In the genomic region with DNA sequence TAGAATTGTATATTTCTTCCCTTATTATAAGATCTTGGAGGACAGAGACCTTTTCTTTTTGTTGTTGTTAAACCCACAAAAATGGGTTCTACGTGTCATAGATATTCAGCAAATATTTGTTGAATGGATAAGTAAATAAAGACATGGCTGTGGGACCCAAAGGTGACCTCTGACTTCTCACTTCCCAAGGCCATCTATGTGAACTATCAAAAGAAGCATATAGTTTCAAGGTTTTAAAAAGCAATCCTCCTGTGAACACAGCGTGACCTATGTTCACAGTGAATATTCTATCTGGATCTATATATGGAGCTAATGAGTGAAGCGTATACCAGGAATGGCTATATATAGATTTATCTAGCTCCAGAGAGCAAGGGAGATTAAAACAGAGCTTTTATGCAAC, we compare ENCODE assay signal across 2 cellular contexts.
A peak's percentile ranks its signal among the peaks of the same experiment; 100 is the strongest.
TF ChIP-seq lines count a peak whose summit lies in the region.

No MANE protein-coding gene starts in this region.

TF ChIP-seq in GM23338, 12 proteins besides CTCF, POLR2A, EP300 and RAD21 (continued from another document):
- TF ChIP-seq, protein P1, sequence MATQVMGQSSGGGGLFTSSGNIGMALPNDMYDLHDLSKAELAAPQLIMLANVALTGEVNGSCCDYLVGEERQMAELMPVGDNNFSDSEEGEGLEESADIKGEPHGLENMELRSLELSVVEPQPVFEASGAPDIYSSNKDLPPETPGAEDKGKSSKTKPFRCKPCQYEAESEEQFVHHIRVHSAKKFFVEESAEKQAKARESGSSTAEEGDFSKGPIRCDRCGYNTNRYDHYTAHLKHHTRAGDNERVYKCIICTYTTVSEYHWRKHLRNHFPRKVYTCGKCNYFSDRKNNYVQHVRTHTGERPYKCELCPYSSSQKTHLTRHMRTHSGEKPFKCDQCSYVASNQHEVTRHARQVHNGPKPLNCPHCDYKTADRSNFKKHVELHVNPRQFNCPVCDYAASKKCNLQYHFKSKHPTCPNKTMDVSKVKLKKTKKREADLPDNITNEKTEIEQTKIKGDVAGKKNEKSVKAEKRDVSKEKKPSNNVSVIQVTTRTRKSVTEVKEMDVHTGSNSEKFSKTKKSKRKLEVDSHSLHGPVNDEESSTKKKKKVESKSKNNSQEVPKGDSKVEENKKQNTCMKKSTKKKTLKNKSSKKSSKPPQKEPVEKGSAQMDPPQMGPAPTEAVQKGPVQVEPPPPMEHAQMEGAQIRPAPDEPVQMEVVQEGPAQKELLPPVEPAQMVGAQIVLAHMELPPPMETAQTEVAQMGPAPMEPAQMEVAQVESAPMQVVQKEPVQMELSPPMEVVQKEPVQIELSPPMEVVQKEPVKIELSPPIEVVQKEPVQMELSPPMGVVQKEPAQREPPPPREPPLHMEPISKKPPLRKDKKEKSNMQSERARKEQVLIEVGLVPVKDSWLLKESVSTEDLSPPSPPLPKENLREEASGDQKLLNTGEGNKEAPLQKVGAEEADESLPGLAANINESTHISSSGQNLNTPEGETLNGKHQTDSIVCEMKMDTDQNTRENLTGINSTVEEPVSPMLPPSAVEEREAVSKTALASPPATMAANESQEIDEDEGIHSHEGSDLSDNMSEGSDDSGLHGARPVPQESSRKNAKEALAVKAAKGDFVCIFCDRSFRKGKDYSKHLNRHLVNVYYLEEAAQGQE (IDR thresholded peaks at IDR 0.05; ENCODE audit: unreplicated experiment): no peak
- TF ChIP-seq EZH2phosphoT487 (IDR thresholded peaks at IDR 0.05; ENCODE audit: unreplicated experiment): no peak

TF ChIP-seq in HepG2, 621 proteins besides CTCF, POLR2A, EP300 and RAD21 (continued from another document and continues in another):
- TF ChIP-seq, protein P2, sequence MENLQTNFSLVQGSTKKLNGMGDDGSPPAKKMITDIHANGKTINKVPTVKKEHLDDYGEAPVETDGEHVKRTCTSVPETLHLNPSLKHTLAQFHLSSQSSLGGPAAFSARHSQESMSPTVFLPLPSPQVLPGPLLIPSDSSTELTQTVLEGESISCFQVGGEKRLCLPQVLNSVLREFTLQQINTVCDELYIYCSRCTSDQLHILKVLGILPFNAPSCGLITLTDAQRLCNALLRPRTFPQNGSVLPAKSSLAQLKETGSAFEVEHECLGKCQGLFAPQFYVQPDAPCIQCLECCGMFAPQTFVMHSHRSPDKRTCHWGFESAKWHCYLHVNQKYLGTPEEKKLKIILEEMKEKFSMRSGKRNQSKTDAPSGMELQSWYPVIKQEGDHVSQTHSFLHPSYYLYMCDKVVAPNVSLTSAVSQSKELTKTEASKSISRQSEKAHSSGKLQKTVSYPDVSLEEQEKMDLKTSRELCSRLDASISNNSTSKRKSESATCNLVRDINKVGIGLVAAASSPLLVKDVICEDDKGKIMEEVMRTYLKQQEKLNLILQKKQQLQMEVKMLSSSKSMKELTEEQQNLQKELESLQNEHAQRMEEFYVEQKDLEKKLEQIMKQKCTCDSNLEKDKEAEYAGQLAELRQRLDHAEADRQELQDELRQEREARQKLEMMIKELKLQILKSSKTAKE (CRISPR knock-in tag; IDR thresholded peaks at IDR 0.05; ENCODE audit: borderline replicate concordance): no peak
- TF ChIP-seq, protein P3, sequence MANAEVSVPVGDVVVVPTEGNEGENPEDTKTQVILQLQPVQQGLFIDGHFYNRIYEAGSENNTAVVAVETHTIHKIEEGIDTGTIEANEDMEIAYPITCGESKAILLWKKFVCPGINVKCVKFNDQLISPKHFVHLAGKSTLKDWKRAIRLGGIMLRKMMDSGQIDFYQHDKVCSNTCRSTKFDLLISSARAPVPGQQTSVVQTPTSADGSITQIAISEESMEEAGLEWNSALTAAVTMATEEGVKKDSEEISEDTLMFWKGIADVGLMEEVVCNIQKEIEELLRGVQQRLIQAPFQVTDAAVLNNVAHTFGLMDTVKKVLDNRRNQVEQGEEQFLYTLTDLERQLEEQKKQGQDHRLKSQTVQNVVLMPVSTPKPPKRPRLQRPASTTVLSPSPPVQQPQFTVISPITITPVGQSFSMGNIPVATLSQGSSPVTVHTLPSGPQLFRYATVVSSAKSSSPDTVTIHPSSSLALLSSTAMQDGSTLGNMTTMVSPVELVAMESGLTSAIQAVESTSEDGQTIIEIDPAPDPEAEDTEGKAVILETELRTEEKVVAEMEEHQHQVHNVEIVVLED (CRISPR knock-in tag; IDR thresholded peaks at IDR 0.05; ENCODE audit: borderline replicate concordance): no peak
- no peak for TF ChIP-seq NRL (CRISPR knock-in tag; IDR thresholded peaks at IDR 0.05; ENCODE audit: borderline replicate concordance)
- TF ChIP-seq, protein P4, sequence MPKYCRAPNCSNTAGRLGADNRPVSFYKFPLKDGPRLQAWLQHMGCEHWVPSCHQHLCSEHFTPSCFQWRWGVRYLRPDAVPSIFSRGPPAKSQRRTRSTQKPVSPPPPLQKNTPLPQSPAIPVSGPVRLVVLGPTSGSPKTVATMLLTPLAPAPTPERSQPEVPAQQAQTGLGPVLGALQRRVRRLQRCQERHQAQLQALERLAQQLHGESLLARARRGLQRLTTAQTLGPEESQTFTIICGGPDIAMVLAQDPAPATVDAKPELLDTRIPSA (CRISPR knock-in tag; IDR thresholded peaks at IDR 0.05; ENCODE audit: borderline replicate concordance): no peak
- no peak for TF ChIP-seq NFYC (CRISPR knock-in tag; IDR thresholded peaks at IDR 0.05)
- TF ChIP-seq, protein P5, sequence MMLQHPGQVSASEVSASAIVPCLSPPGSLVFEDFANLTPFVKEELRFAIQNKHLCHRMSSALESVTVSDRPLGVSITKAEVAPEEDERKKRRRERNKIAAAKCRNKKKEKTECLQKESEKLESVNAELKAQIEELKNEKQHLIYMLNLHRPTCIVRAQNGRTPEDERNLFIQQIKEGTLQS (CRISPR knock-in tag; IDR thresholded peaks at IDR 0.05): no peak
- TF ChIP-seq ZNF550 (CRISPR knock-in tag; IDR thresholded peaks at IDR 0.05; ENCODE audit: borderline replicate concordance): no peak
- TF ChIP-seq, protein P6, sequence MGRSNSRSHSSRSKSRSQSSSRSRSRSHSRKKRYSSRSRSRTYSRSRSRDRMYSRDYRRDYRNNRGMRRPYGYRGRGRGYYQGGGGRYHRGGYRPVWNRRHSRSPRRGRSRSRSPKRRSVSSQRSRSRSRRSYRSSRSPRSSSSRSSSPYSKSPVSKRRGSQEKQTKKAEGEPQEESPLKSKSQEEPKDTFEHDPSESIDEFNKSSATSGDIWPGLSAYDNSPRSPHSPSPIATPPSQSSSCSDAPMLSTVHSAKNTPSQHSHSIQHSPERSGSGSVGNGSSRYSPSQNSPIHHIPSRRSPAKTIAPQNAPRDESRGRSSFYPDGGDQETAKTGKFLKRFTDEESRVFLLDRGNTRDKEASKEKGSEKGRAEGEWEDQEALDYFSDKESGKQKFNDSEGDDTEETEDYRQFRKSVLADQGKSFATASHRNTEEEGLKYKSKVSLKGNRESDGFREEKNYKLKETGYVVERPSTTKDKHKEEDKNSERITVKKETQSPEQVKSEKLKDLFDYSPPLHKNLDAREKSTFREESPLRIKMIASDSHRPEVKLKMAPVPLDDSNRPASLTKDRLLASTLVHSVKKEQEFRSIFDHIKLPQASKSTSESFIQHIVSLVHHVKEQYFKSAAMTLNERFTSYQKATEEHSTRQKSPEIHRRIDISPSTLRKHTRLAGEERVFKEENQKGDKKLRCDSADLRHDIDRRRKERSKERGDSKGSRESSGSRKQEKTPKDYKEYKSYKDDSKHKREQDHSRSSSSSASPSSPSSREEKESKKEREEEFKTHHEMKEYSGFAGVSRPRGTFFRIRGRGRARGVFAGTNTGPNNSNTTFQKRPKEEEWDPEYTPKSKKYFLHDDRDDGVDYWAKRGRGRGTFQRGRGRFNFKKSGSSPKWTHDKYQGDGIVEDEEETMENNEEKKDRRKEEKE (IDR thresholded peaks at IDR 0.05): no peak
- no peak for TF ChIP-seq ZKSCAN1 (IDR thresholded peaks at IDR 0.05; ENCODE audit: low read length)
- no peak for TF ChIP-seq PTBP1 (IDR thresholded peaks at IDR 0.05; ENCODE audit: low read depth, low read length, poor library complexity, severe bottlenecking)
- no peak for TF ChIP-seq HNRNPH1 (optimal IDR thresholded peaks at IDR 0.05; ENCODE audit: low read depth, low read length)
- TF ChIP-seq PHF21A (CRISPR knock-in tag; IDR thresholded peaks at IDR 0.05): no peak
- TF ChIP-seq, protein P7, sequence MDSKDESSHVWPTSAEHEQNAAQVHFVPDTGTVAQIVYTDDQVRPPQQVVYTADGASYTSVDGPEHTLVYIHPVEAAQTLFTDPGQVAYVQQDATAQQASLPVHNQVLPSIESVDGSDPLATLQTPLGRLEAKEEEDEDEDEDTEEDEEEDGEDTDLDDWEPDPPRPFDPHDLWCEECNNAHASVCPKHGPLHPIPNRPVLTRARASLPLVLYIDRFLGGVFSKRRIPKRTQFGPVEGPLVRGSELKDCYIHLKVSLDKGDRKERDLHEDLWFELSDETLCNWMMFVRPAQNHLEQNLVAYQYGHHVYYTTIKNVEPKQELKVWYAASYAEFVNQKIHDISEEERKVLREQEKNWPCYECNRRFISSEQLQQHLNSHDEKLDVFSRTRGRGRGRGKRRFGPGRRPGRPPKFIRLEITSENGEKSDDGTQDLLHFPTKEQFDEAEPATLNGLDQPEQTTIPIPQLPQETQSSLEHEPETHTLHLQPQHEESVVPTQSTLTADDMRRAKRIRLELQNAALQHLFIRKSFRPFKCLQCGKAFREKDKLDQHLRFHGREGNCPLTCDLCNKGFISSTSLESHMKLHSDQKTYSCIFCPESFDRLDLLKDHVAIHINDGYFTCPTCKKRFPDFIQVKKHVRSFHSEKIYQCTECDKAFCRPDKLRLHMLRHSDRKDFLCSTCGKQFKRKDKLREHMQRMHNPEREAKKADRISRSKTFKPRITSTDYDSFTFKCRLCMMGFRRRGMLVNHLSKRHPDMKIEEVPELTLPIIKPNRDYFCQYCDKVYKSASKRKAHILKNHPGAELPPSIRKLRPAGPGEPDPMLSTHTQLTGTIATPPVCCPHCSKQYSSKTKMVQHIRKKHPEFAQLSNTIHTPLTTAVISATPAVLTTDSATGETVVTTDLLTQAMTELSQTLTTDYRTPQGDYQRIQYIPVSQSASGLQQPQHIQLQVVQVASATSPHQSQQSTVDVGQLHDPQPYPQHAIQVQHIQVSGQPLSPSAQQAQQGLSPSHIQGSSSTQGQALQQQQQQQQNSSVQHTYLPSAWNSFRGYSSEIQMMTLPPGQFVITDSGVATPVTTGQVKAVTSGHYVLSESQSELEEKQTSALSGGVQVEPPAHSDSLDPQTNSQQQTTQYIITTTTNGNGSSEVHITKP (CRISPR knock-in tag; IDR thresholded peaks at IDR 0.05; ENCODE audit: low read depth): no peak
- peak; percentile 55; the same call in 1 of the 2 replicates for TF ChIP-seq FOXK1 (CRISPR knock-in tag; IDR thresholded peaks at IDR 0.05; ENCODE audit: borderline replicate concordance, low read depth)
- no peak for TF ChIP-seq REL (CRISPR knock-in tag; conservative IDR thresholded peaks at IDR 0.05)
- peak; percentile 64 for TF ChIP-seq CREM (IDR thresholded peaks at IDR 0.05)
- no peak for TF ChIP-seq CREM (CRISPR knock-in tag; IDR thresholded peaks at IDR 0.05)
- TF ChIP-seq ZNF761 (CRISPR knock-in tag; conservative IDR thresholded peaks at IDR 0.05): no peak
- no peak for TF ChIP-seq RFXAP (CRISPR knock-in tag; IDR thresholded peaks at IDR 0.05; ENCODE audit: borderline replicate concordance)
- no peak for TF ChIP-seq PAX8 (CRISPR knock-in tag; IDR thresholded peaks at IDR 0.05; ENCODE audit: borderline replicate concordance)
- TF ChIP-seq ZSCAN21 (CRISPR knock-in tag; IDR thresholded peaks at IDR 0.05; ENCODE audit: borderline replicate concordance): no peak
- TF ChIP-seq, protein P1 (IDR thresholded peaks at IDR 0.05; ENCODE audit: borderline replicate concordance in 1 of 2, low read depth in 1 of 2, low read length in 2 of 2): peak in 1 of 2 experiments; percentile 67; a peak in 1 of 4 replicates
- 0 out of 2 replicates have a peak, but pooled peaks have one; percentile 20 for TF ChIP-seq MIXL1 (CRISPR knock-in tag; IDR thresholded peaks at IDR 0.05)
- peak; percentile 94 for TF ChIP-seq TBX3 (IDR thresholded peaks at IDR 0.05; ENCODE audit: borderline replicate concordance)
- no peak for TF ChIP-seq SMYD3 (CRISPR knock-in tag; IDR thresholded peaks at IDR 0.05)
- TF ChIP-seq ZNF619 (CRISPR knock-in tag; IDR thresholded peaks at IDR 0.05): no peak
- TF ChIP-seq, protein P8, sequence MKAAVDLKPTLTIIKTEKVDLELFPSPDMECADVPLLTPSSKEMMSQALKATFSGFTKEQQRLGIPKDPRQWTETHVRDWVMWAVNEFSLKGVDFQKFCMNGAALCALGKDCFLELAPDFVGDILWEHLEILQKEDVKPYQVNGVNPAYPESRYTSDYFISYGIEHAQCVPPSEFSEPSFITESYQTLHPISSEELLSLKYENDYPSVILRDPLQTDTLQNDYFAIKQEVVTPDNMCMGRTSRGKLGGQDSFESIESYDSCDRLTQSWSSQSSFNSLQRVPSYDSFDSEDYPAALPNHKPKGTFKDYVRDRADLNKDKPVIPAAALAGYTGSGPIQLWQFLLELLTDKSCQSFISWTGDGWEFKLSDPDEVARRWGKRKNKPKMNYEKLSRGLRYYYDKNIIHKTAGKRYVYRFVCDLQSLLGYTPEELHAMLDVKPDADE (CRISPR knock-in tag; IDR thresholded peaks at IDR 0.05): no peak
- TF ChIP-seq SALL1 (CRISPR knock-in tag; IDR thresholded peaks at IDR 0.05): peak; percentile 22; the same call in 1 of the 2 replicates
- TF ChIP-seq RBAK (CRISPR knock-in tag; IDR thresholded peaks at IDR 0.05): no peak
- TF ChIP-seq, protein P9, sequence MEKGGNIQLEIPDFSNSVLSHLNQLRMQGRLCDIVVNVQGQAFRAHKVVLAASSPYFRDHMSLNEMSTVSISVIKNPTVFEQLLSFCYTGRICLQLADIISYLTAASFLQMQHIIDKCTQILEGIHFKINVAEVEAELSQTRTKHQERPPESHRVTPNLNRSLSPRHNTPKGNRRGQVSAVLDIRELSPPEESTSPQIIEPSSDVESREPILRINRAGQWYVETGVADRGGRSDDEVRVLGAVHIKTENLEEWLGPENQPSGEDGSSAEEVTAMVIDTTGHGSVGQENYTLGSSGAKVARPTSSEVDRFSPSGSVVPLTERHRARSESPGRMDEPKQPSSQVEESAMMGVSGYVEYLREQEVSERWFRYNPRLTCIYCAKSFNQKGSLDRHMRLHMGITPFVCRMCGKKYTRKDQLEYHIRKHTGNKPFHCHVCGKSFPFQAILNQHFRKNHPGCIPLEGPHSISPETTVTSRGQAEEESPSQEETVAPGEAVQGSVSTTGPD (CRISPR knock-in tag; IDR thresholded peaks at IDR 0.05): no peak
